ENCODE assay signal across 20 cellular contexts in the genomic region with DNA sequence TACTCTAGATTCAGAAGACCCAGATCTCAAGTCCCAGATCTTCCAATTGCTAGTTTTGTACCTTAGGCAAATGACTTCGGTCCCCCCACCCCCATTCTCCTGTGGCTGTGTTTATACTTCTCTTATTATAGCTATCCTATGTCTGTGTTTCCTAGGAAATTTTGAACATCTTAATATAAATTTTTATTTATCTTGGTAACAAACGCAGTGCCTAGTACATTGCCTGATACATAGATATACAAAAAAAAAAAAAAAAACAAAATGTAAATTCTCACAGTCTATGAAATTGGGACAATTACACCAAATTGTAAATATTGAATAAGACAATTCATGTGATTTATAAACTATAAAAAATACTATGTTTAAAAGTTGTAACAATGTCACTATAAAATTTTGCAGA.
A peak's percentile ranks its signal among the peaks of the same experiment; 100 is the strongest.
DNase-seq lines count a peak whose midpoint lies in the region; ATAC-seq, FAIRE-seq and TF ChIP-seq lines count a peak whose summit lies in the region.
"Had no signal": no experiment of that assay in that cellular context is flagged by ENCODE, and none has a peak within 500 bp of the region (broad histone marks: within the 10 kb centered on the region; RNA-seq: fewer than 3 reads in every experiment).

No MANE protein-coding gene starts in this region.

- H3K79me2 ChIP-seq in osteoblast (ENCODE audit: insufficient read depth, low read length) (no peaks in the 10 kb centered on the region), MM.1S (ENCODE audit: low read length) (no peaks in the 10 kb centered on the region)

- no peak overlapping the region for H3K27ac Mint-ChIP-seq in endodermal cell
- H3K27ac Mint-ChIP-seq: activated naive CD8-positive, alpha-beta T cell treated with anti-CD3 and anti-CD28 coated beads for 36 hours; CD4-positive, CD25-positive, alpha-beta regulatory T cell had no signal

- no peaks in the 10 kb centered on the region for H3K27me3 Mint-ChIP-seq in endodermal cell (ENCODE audit: insufficient read depth)
- H3K27me3 Mint-ChIP-seq: brain had no signal

- intact Hi-C loops in left ventricle myocardium inferior (cut with micrococcal nuclease) = no loop called here

- H3K27ac ChIP-seq in BLaER1 treated with 17β-estradiol and CSF1 and Interleukin-3, amounts not matched to agents 10 nM and 100 nM = peak overlapping the region in 9 of 11 experiments; percentile 38 to 80 (median 74); a peak in 17 of 22 replicates
- H3K27ac ChIP-seq in osteoblast (ENCODE audit: low read depth, low read length) = no peak overlapping the region
- no peak overlapping the region for H3K27ac ChIP-seq in MM.1S (ENCODE audit: low read length)
- H3K27ac ChIP-seq in endodermal cell (ENCODE audit: low read depth, low read length) = no peak overlapping the region
- no peak overlapping the region for H3K27ac ChIP-seq in left ventricle myocardium inferior (replicated peaks)
- H3K27ac ChIP-seq: dorsolateral prefrontal cortex had no signal

- WGBS in endodermal cell (ENCODE audit: insufficient coverage in 1 of 2, insufficient read length in 1 of 2), 2 experiments = 60% methylated on average over 1 of the region's 2 CpGs; no CpG with 5 or more reads in 1 of the 2 experiments

- no peaks in the 10 kb centered on the region for H3K36me3 Mint-ChIP-seq in endodermal cell (ENCODE audit: low read depth)
- H3K36me3 Mint-ChIP-seq: activated naive CD8-positive, alpha-beta T cell treated with anti-CD3 and anti-CD28 coated beads for 36 hours; brain; CD4-positive, CD25-positive, alpha-beta regulatory T cell had no signal

- no peaks in the 10 kb centered on the region for H3K9me2 ChIP-seq in MM.1S (replicated peaks; ENCODE audit: insufficient read depth, low read length)

- H4K20me1 ChIP-seq in BLaER1 treated with 17β-estradiol and CSF1 and Interleukin-3, amounts not matched to agents 10 nM and 100 nM = no peaks in the 10 kb centered on the region
- H4K20me1 ChIP-seq in osteoblast (ENCODE audit: insufficient read depth, low read length) (no peaks in the 10 kb centered on the region), MM.1S (ENCODE audit: insufficient read depth, low read length) (no peaks in the 10 kb centered on the region)

- H3K4me3 ChIP-seq in BLaER1 treated with 17β-estradiol and CSF1 and Interleukin-3, amounts not matched to agents 10 nM and 100 nM = 0 out of 20 replicates have a peak overlapping the region, but pooled peaks of 1 of the 10 experiments have one; percentile 16
- H3K4me3 ChIP-seq in NT2/D1 (ENCODE audit: insufficient read length, low read depth) (no peak overlapping the region), osteoblast (ENCODE audit: insufficient read depth, low read length) (no peak overlapping the region), MM.1S (ENCODE audit: low read length) (no peak overlapping the region), endodermal cell (ENCODE audit: low read length) (no peak overlapping the region), left ventricle myocardium inferior (no peak overlapping the region)
- H3K4me3 ChIP-seq: dorsolateral prefrontal cortex had no signal

- TF ChIP-seq CTCF in osteoblast (IDR thresholded peaks at IDR 0.05; ENCODE audit: extremely low read depth, low read depth, low read length) = no peak
- TF ChIP-seq CTCF in MM.1S (IDR thresholded peaks at IDR 0.05; ENCODE audit: low read length) = no peak
- TF ChIP-seq CTCF in endodermal cell (conservative IDR thresholded peaks at IDR 0.05) = no peak
- TF ChIP-seq CTCF in left ventricle myocardium inferior (IDR thresholded peaks at IDR 0.05; ENCODE audit: borderline replicate concordance) = no peak

- no peak for ATAC-seq in HG02852 (IDR thresholded peaks at IDR 0.05; ENCODE audit: unreplicated experiment)
- ATAC-seq: esophagus mucosa, Panc1 had no signal

- H3K4me3 Mint-ChIP-seq in endodermal cell = no peak overlapping the region
- H3K4me3 Mint-ChIP-seq: activated naive CD8-positive, alpha-beta T cell treated with anti-CD3 and anti-CD28 coated beads for 36 hours; brain; CD4-positive, CD25-positive, alpha-beta regulatory T cell had no signal

- H3K27me3 ChIP-seq in BLaER1 treated with 17β-estradiol and CSF1 and Interleukin-3, amounts not matched to agents 10 nM and 100 nM = no peaks in the 10 kb centered on the region
- H3K27me3 ChIP-seq in NT2/D1 (ENCODE audit: insufficient read depth, insufficient read length) = no peaks in the 10 kb centered on the region
- peaks cover 25% of the 10 kb centered on the region for H3K27me3 ChIP-seq in osteoblast (ENCODE audit: insufficient read depth, low read length)
- no peaks in the 10 kb centered on the region for H3K27me3 ChIP-seq in MM.1S (replicated peaks; ENCODE audit: insufficient read depth, low read length)
- no peaks in the 10 kb centered on the region for H3K27me3 ChIP-seq in endodermal cell (ENCODE audit: control insufficient read depth, insufficient read depth, low read length, poor library complexity, severe bottlenecking)
- no peaks in the 10 kb centered on the region for H3K27me3 ChIP-seq in left ventricle myocardium inferior (ENCODE audit: low read depth)

- FAIRE-seq in colon (lab: Jason Lieb, UNC) = peak; percentile 43

- H2AFZ ChIP-seq in osteoblast (ENCODE audit: low read length) = no peak overlapping the region
- no peak overlapping the region for H2AFZ ChIP-seq in MM.1S (ENCODE audit: low read length)

- peaks cover 9% of the 10 kb centered on the region for H3K4me1 Mint-ChIP-seq in endodermal cell
- H3K4me1 Mint-ChIP-seq: CD4-positive, CD25-positive, alpha-beta regulatory T cell had no signal

- no peaks in the 10 kb centered on the region for H3F3A ChIP-seq in MM.1S (ENCODE audit: insufficient read depth, low read length)

- H3K9me3 ChIP-seq in BLaER1 treated with 17β-estradiol and CSF1 and Interleukin-3, amounts not matched to agents 10 nM and 100 nM (replicated peaks in 1 of 11) = no peaks in the 10 kb centered on the region
- peaks cover 7% of the 10 kb centered on the region; the same call in 1 of the 2 replicates for H3K9me3 ChIP-seq in NT2/D1 (ENCODE audit: insufficient read depth, low read length)
- no peaks in the 10 kb centered on the region for H3K9me3 ChIP-seq in osteoblast (ENCODE audit: low read depth, low read length)
- no peaks in the 10 kb centered on the region for H3K9me3 ChIP-seq in MM.1S (replicated peaks; ENCODE audit: insufficient read depth, low read length)
- H3K9me3 ChIP-seq in endodermal cell (ENCODE audit: control insufficient read depth, low read length) = no peaks in the 10 kb centered on the region
- H3K9me3 ChIP-seq in left ventricle myocardium inferior (replicated peaks) = no peaks in the 10 kb centered on the region
- H3K9me3 ChIP-seq: HAP-1 had no signal

- peaks cover 26 to 60% (median 39%) of the 10 kb centered on the region in 10 experiments for H3K4me1 ChIP-seq in BLaER1 treated with 17β-estradiol and CSF1 and Interleukin-3, amounts not matched to agents 10 nM and 100 nM
- peaks cover 3% of the 10 kb centered on the region for H3K4me1 ChIP-seq in NT2/D1 (ENCODE audit: insufficient read depth, insufficient read length)
- H3K4me1 ChIP-seq in osteoblast (ENCODE audit: insufficient read depth, low read length) = peaks cover 36% of the 10 kb centered on the region
- no peaks in the 10 kb centered on the region for H3K4me1 ChIP-seq in MM.1S (ENCODE audit: low read length)
- H3K4me1 ChIP-seq in endodermal cell (ENCODE audit: control insufficient read depth, insufficient read depth, low read length) = no peaks in the 10 kb centered on the region
- peaks cover 26% of the 10 kb centered on the region for H3K4me1 ChIP-seq in left ventricle myocardium inferior

- no peaks in the 10 kb centered on the region for H3K36me3 ChIP-seq in BLaER1 treated with 17β-estradiol and CSF1 and Interleukin-3, amounts not matched to agents 10 nM and 100 nM
- no peaks in the 10 kb centered on the region for H3K36me3 ChIP-seq in NT2/D1 (ENCODE audit: insufficient read depth, insufficient read length, low read length)
- no peaks in the 10 kb centered on the region for H3K36me3 ChIP-seq in osteoblast (ENCODE audit: insufficient read depth, low read length)
- no peaks in the 10 kb centered on the region for H3K36me3 ChIP-seq in MM.1S (replicated peaks; ENCODE audit: insufficient read depth, low read length)
- H3K36me3 ChIP-seq in endodermal cell (ENCODE audit: control insufficient read depth, insufficient read depth, low read length) = no peaks in the 10 kb centered on the region
- no peaks in the 10 kb centered on the region for H3K36me3 ChIP-seq in left ventricle myocardium inferior
- H3K36me3 ChIP-seq: HAP-1 had no signal

- H3K9ac ChIP-seq in BLaER1 treated with 17β-estradiol and CSF1 and Interleukin-3, amounts not matched to agents 10 nM and 100 nM = peak overlapping the region in 4 of 11 experiments; percentile 28 to 61 (median 50); a peak in 6 of 22 replicates
- H3K9ac ChIP-seq in NT2/D1 (ENCODE audit: insufficient read length, low read depth) (no peak overlapping the region), MM.1S (ENCODE audit: low read length) (no peak overlapping the region), endodermal cell (ENCODE audit: extremely low read depth, low read length, poor library complexity, severe bottlenecking) (no peak overlapping the region)

- H3K4me2 ChIP-seq in BLaER1 treated with 17β-estradiol and CSF1 and Interleukin-3, amounts not matched to agents 10 nM and 100 nM = peak overlapping the region; percentile 58 to 84 (median 74); a peak in 21 of 22 replicates
- H3K4me2 ChIP-seq in osteoblast (ENCODE audit: insufficient read depth, low read length) = peak overlapping the region; percentile 60
- H3K4me2 ChIP-seq in MM.1S (ENCODE audit: low read depth, low read length) = no peak overlapping the region

- DNase-seq in NT2/D1 (ENCODE audit: low read depth, low spot score) = peak; percentile 18
- no peak for DNase-seq in osteoblast (ENCODE audit: insufficient read length, low spot score, missing footprints)
- DNase-seq in MM.1S = no peak
- DNase-seq in endodermal cell = no peak
- DNase-seq in left ventricle myocardium inferior = no peak
- DNase-seq: activated CD4-positive, CD25-positive, alpha-beta regulatory T cell treated with anti-CD3 and anti-CD28 coated beads, Interleukin-2, amount 50 U/mL, for 72 hours; activated naive CD8-positive, alpha-beta T cell treated with anti-CD3 and anti-CD28 coated beads for 36 hours; CD4-positive, CD25-positive, alpha-beta regulatory T cell; DMS153; dorsolateral prefrontal cortex; NCI-H1417 treated with DMSO at 0.1 percent for 48 hours; stimulated activated CD4-positive, alpha-beta T cell treated with anti-CD3 and anti-CD28 coated beads, Interleukin-12 subunit alpha, Interleukin-12 subunit beta, amount 100 ng/mL, for 4 hours; stimulated activated CD8-positive, alpha-beta memory T cell treated with anti-CD3 and anti-CD28 coated beads, Interleukin-4, amount 100 ng/mL, for 48 hours had no signal

- no peaks in the 10 kb centered on the region for H3K9me3 Mint-ChIP-seq in endodermal cell
- H3K9me3 Mint-ChIP-seq: activated naive CD8-positive, alpha-beta T cell treated with anti-CD3 and anti-CD28 coated beads for 36 hours had no signal

Comparison
In these comparisons a context has a peak if more than half of its experiments do, and no peak if none do; other contexts are left out.
1. H3K27ac ChIP-seq: peak in BLaER1 treated with 17β-estradiol and CSF1 and Interleukin-3, amounts not matched to agents 10 nM and 100 nM (9 of 11); none in osteoblast (single experiment), MM.1S (single experiment), endodermal cell (single experiment) and left ventricle myocardium inferior (single experiment).